ENCODE assay signal across 23 cellular contexts in genomic region chr5:100913298-100913697, GRCh38. TPM values are rescaled to one million over a fixed set of nuclear protein-coding genes. Genes with fewer than 3 reads are reported as not detected.
A peak's percentile ranks its signal among the peaks of the same experiment; 100 is the strongest.
DNase-seq lines count a peak whose midpoint lies in the region; ATAC-seq lines count a peak whose summit lies in the region.
"Had no signal": no experiment of that assay in that cellular context is flagged by ENCODE, and none has a peak within 500 bp of the region (broad histone marks: within the 10 kb centered on the region; RNA-seq: fewer than 3 reads in every experiment).

No MANE protein-coding gene starts in this region.

- H3K4me1 Mint-ChIP-seq in activated T-cell treated with anti-CD3 and anti-CD28 coated beads, Interleukin-2, amount 50 U/mL, for 4 hours (ENCODE audit: low read depth): peaks cover 7% of the 10 kb centered on the region
- H3K4me1 Mint-ChIP-seq in activated T-helper 1 cell treated with anti-CD3 and anti-CD28 coated beads, Interleukin-12 subunit alpha, Interleukin-12 subunit beta, Interleukin-2, Interleukin-4 antibody, amounts not matched to agents 30 ng/mL and 10 ng/mL and 1 ng/mL, durations not matched to agents 14 hours and 24 hours and 36 hours (ENCODE audit: low read depth): peaks cover 23% of the 10 kb centered on the region
- H3K4me1 Mint-ChIP-seq: H9 had no signal

- intact Hi-C loops in activated T-helper 1 cell treated with anti-CD3 and anti-CD28 coated beads, Interleukin-12 subunit alpha, Interleukin-12 subunit beta, Interleukin-2, Interleukin-4 antibody, amounts not matched to agents 30 ng/mL and 10 ng/mL and 1 ng/mL, durations not matched to agents 14 hours and 24 hours and 36 hours (cut with micrococcal nuclease): loop anchor here (1.0 kb wide), 1 partner anchor 9 kb away; no protein-coding TSS in a partner anchor

- peak overlapping the region; percentile 21 for H3K27ac Mint-ChIP-seq in activated T-helper 1 cell treated with anti-CD3 and anti-CD28 coated beads, Interleukin-12 subunit alpha, Interleukin-12 subunit beta, Interleukin-2, Interleukin-4 antibody, amounts not matched to agents 30 ng/mL and 10 ng/mL and 1 ng/mL, durations not matched to agents 14 hours and 24 hours and 36 hours
- H3K27ac Mint-ChIP-seq: CD4-positive, alpha-beta memory T cell; H9; HFFc6; IgD-negative memory B cell had no signal

- no peaks in the 10 kb centered on the region for H3K27me3 Mint-ChIP-seq in activated T-cell treated with anti-CD3 and anti-CD28 coated beads, Interleukin-2, amount 50 U/mL, for 4 hours (ENCODE audit: low read depth)
- H3K27me3 Mint-ChIP-seq in activated T-helper 1 cell treated with anti-CD3 and anti-CD28 coated beads, Interleukin-12 subunit alpha, Interleukin-12 subunit beta, Interleukin-2, Interleukin-4 antibody, amounts not matched to agents 30 ng/mL and 10 ng/mL and 1 ng/mL, durations not matched to agents 14 hours and 24 hours and 36 hours (ENCODE audit: insufficient read depth): no peaks in the 10 kb centered on the region
- H3K27me3 Mint-ChIP-seq: CD4-positive, alpha-beta memory T cell; IgD-negative memory B cell had no signal

- no peak for DNase-seq in activated CD4-positive, CD25-positive, alpha-beta regulatory T cell (lab: John Stamatoyannopoulos, UW)
- no peak for DNase-seq in activated T-cell treated with anti-CD3 and anti-CD28 coated beads, Interleukin-2, amount 50 U/mL, for 4 hours
- no peak for DNase-seq in activated T-cell treated with anti-CD3 and anti-CD28 coated beads, Interleukin-2, amount 50 U/mL, for 1 hour
- no peak for DNase-seq in activated T-helper 1 cell treated with anti-CD3 and anti-CD28 coated beads, Interleukin-12 subunit alpha, Interleukin-12 subunit beta, Interleukin-2, Interleukin-4 antibody, amounts not matched to agents 30 ng/mL and 10 ng/mL and 1 ng/mL, durations not matched to agents 14 hours and 24 hours and 36 hours (ENCODE audit: low spot score)
- no peak for DNase-seq in stimulated activated naive CD8-positive, alpha-beta T cell treated with anti-CD3 and anti-CD28 coated beads, Interleukin-15, Interleukin-2, amounts not matched to agents 100 U/mL and 50 U/mL, for 24 hours
- DNase-seq in NCI-H1417 treated with DMSO at 0.1 percent for 48 hours (lab: John Stamatoyannopoulos, UW) (no peak), NCI-H1694 (lab: John Stamatoyannopoulos, UW) (no peak)
- DNase-seq: ACHN; Caco-2; CD4-positive, alpha-beta memory T cell; DMS 273 treated with DMSO at 0.1 percent for 48 hours; DMS79 treated with DMSO at 0.1 percent for 48 hours; H9; HFFc6; Karpas-422; MV-4-11; NCI-H187; NCI-H446 treated with DMSO at 0.1 percent for 48 hours; NCI-H526 treated with DMSO at 0.1 percent for 48 hours; OCI-M1; SJCRH30 had no signal

- peak; percentile 53 to 69 for ATAC-seq in activated CD4-positive, CD25-positive, alpha-beta regulatory T cell treated with anti-CD3 and anti-CD28 coated beads, Interleukin-2, amount 50 U/mL, for 24 hours
- peak; percentile 67 to 74 for ATAC-seq in activated T-cell treated with anti-CD3 and anti-CD28 coated beads, Interleukin-2, amount 50 U/mL, for 4 hours
- ATAC-seq in stimulated activated naive CD8-positive, alpha-beta T cell treated with anti-CD3 and anti-CD28 coated beads, Interleukin-15, Interleukin-2, amounts not matched to agents 100 U/mL and 50 U/mL, for 24 hours: peak; percentile 69

- H3K9me3 Mint-ChIP-seq in activated T-cell treated with anti-CD3 and anti-CD28 coated beads, Interleukin-2, amount 50 U/mL, for 4 hours: peaks cover 3% of the 10 kb centered on the region
- peaks cover 4% of the 10 kb centered on the region for H3K9me3 Mint-ChIP-seq in activated T-helper 1 cell treated with anti-CD3 and anti-CD28 coated beads, Interleukin-12 subunit alpha, Interleukin-12 subunit beta, Interleukin-2, Interleukin-4 antibody, amounts not matched to agents 30 ng/mL and 10 ng/mL and 1 ng/mL, durations not matched to agents 14 hours and 24 hours and 36 hours

- no peak overlapping the region for H3K4me3 Mint-ChIP-seq in activated T-cell treated with anti-CD3 and anti-CD28 coated beads, Interleukin-2, amount 50 U/mL, for 4 hours
- no peak overlapping the region for H3K4me3 Mint-ChIP-seq in activated T-helper 1 cell treated with anti-CD3 and anti-CD28 coated beads, Interleukin-12 subunit alpha, Interleukin-12 subunit beta, Interleukin-2, Interleukin-4 antibody, amounts not matched to agents 30 ng/mL and 10 ng/mL and 1 ng/mL, durations not matched to agents 14 hours and 24 hours and 36 hours
- H3K4me3 Mint-ChIP-seq: CD4-positive, alpha-beta memory T cell; H9; HFFc6; IgD-negative memory B cell had no signal

- H3K36me3 Mint-ChIP-seq in activated T-cell treated with anti-CD3 and anti-CD28 coated beads, Interleukin-2, amount 50 U/mL, for 4 hours (ENCODE audit: insufficient read depth): no peaks in the 10 kb centered on the region
- H3K36me3 Mint-ChIP-seq in activated T-helper 1 cell treated with anti-CD3 and anti-CD28 coated beads, Interleukin-12 subunit alpha, Interleukin-12 subunit beta, Interleukin-2, Interleukin-4 antibody, amounts not matched to agents 30 ng/mL and 10 ng/mL and 1 ng/mL, durations not matched to agents 14 hours and 24 hours and 36 hours (ENCODE audit: low read depth): peaks cover 6% of the 10 kb centered on the region

RNA-seq across cellular contexts. Expression of gene ST8SIA4, which starts 10.2 kb away (rescaled TPM):
- total RNA-seq in activated T-cell treated with anti-CD3 and anti-CD28 coated beads, Interleukin-2, amount 50 U/mL, for 4 hours: 10 to 100 TPM; 27.2 to 38.4 (median 36.9) TPM
- total RNA-seq in activated T-helper 1 cell treated with anti-CD3 and anti-CD28 coated beads, Interleukin-12 subunit alpha, Interleukin-12 subunit beta, Interleukin-2, Interleukin-4 antibody, amounts not matched to agents 30 ng/mL and 10 ng/mL and 1 ng/mL, durations not matched to agents 14 hours and 24 hours and 36 hours: 63.1 and 65.2 TPM in 2 replicates
- total RNA-seq: H9, HFFc6 had no signal
